In genomic region chr4:24322517-24322916, GRCh38 we compare ENCODE assay signal across 18 cellular contexts.
DNase-seq lines count a peak whose midpoint lies in the region; ATAC-seq and TF ChIP-seq lines count a peak whose summit lies in the region.
"Had no signal": no experiment of that assay in that cellular context is flagged by ENCODE, and none has a peak within 500 bp of the region (broad histone marks: within the 10 kb centered on the region; RNA-seq: fewer than 3 reads in every experiment).

No MANE protein-coding gene starts in this region.

- no peaks in the 10 kb centered on the region; the same call in 1 of the 2 replicates for H3F3A ChIP-seq in GM23338 (replicated peaks; ENCODE audit: low read depth)

- H3K27me3 ChIP-seq in GM23338 (ENCODE audit: insufficient read depth) (no peaks in the 10 kb centered on the region), tibial artery (no peaks in the 10 kb centered on the region)
- H3K27me3 ChIP-seq: colonic mucosa, upper lobe of left lung had no signal

- CTCF ChIA-PET in WTC11 (lab: Charles Lee): interaction anchor here (1.2 to 1.9 kb wide), 3 partner anchors 27 to 390 kb away, joined by 4 to 12 read pairs (median 5); no protein-coding TSS in a partner anchor

- H3K4me2 ChIP-seq in GM23338: peak overlapping the region; percentile 72
- H3K4me2 ChIP-seq: PC-9 had no signal

- H3K27ac ChIP-seq in GM23338 (ENCODE audit: low read depth): peak overlapping the region; percentile 96
- no peak overlapping the region for H3K27ac ChIP-seq in tibial artery
- H3K27ac ChIP-seq: colonic mucosa, lower lobe of right lung, PC-9, upper lobe of left lung had no signal

- H3K27ac Mint-ChIP-seq in GM23338 (peak overlapping the region; percentile 60), WTC11 (peak overlapping the region; percentile 97)
- H3K27ac Mint-ChIP-seq: natural killer cell treated with Interleukin-12 subunit alpha and Interleukin-12 subunit beta and Interleukin-15 and Interleukin-18, amount 100 ng/mL, for 72 hours had no signal

- H2AFZ ChIP-seq in GM23338: no peak overlapping the region
- H2AFZ ChIP-seq: PC-9 had no signal

- H3K4me1 Mint-ChIP-seq in GM23338 (peaks cover 90% of the 10 kb centered on the region), WTC11 (peaks cover 81% of the 10 kb centered on the region)

- DNase-seq in GM23338 (ENCODE audit: low spot score) (no peak), WTC11 (ENCODE audit: low spot score) (no peak), fibroblast of peridontal ligament (ENCODE audit: extremely low read depth) (peak; percentile 4), renal cortical epithelial cell (ENCODE audit: low read depth) (peak; percentile 26), left colon (no peak), tibial artery (no peak)
- DNase-seq: activated CD4-positive, alpha-beta T cell treated with anti-CD3 and anti-CD28 coated beads, Interleukin-2, amount 50 U/mL, for 48 hours; colonic mucosa; DMS 273 treated with DMSO at 0.1 percent for 48 hours; H7; lower lobe of right lung; NCI-H1436 treated with DMSO at 0.1 percent for 48 hours; PC-9; stimulated activated CD4-positive, alpha-beta T cell treated with anti-CD3 and anti-CD28 coated beads, Interleukin-4, amount 100 ng/mL, for 1 hour; upper lobe of left lung had no signal

- intact Hi-C loops in left colon (cut with DNase I, micrococcal nuclease) (no loop called here), tibial artery (cut with DNase I; ENCODE audit: low total_unique reads) (no loop called here)

- H3K27me3 Mint-ChIP-seq in GM23338 (ENCODE audit: insufficient read depth, low read depth, poor library complexity) (peaks cover 14% of the 10 kb centered on the region), WTC11 (ENCODE audit: low read depth) (no peaks in the 10 kb centered on the region; the same call in 1 of the 2 replicates)
- H3K27me3 Mint-ChIP-seq: natural killer cell treated with Interleukin-12 subunit alpha and Interleukin-12 subunit beta and Interleukin-15 and Interleukin-18, amount 100 ng/mL, for 72 hours had no signal

- H3K9me3 ChIP-seq in tibial artery: no peaks in the 10 kb centered on the region
- H3K9me3 ChIP-seq: colonic mucosa, lower lobe of right lung, upper lobe of left lung had no signal

- H3K4me3 ChIP-seq in GM23338 (peak overlapping the region; percentile 65), tibial artery (no peak overlapping the region)
- H3K4me3 ChIP-seq: colonic mucosa, lower lobe of right lung, PC-9, upper lobe of left lung had no signal

- H3K36me3 Mint-ChIP-seq in GM23338 (ENCODE audit: low read depth) (peaks cover 8% of the 10 kb centered on the region; the same call in 2 of the 3 replicates), WTC11 (peaks cover 34% of the 10 kb centered on the region)
- H3K36me3 Mint-ChIP-seq: natural killer cell treated with Interleukin-12 subunit alpha and Interleukin-12 subunit beta and Interleukin-15 and Interleukin-18, amount 100 ng/mL, for 72 hours had no signal

- peaks cover 42% of the 10 kb centered on the region for H3K79me2 ChIP-seq in GM23338 (replicated peaks; ENCODE audit: insufficient read depth)

- ATAC-seq in GM23338 (peak; percentile 45), WTC11 (peak; percentile 16; the same call in 1 of the 2 replicates), GM21447 (IDR thresholded peaks at IDR 0.05; ENCODE audit: unreplicated experiment) (no peak), GM18868 (IDR thresholded peaks at IDR 0.05; ENCODE audit: unreplicated experiment) (no peak), left colon (no peak)
- ATAC-seq: lower lobe of right lung; natural killer cell treated with Interleukin-12 subunit alpha and Interleukin-12 subunit beta and Interleukin-15 and Interleukin-18, amount 100 ng/mL, for 72 hours had no signal

- H3K9me2 ChIP-seq in GM23338 (ENCODE audit: insufficient read depth): no peaks in the 10 kb centered on the region

- H3K9me3 Mint-ChIP-seq in GM23338 (no peaks in the 10 kb centered on the region), WTC11 (no peaks in the 10 kb centered on the region)

- TF ChIP-seq CTCF in GM23338 (conservative IDR thresholded peaks at IDR 0.05; ENCODE audit: low read depth in 2 of 2) (no peak), WTC11 (IDR thresholded peaks at IDR 0.05) (no peak), tibial artery (IDR thresholded peaks at IDR 0.05) (no peak)

- no peaks in the 10 kb centered on the region for H3K36me3 ChIP-seq in GM23338 (ENCODE audit: insufficient read depth)
- H3K36me3 ChIP-seq in tibial artery: no peaks in the 10 kb centered on the region
- H3K36me3 ChIP-seq: colonic mucosa, lower lobe of right lung, upper lobe of left lung had no signal

- peaks cover 56% of the 10 kb centered on the region for H3K4me1 ChIP-seq in GM23338 (ENCODE audit: insufficient read depth)
- no peaks in the 10 kb centered on the region for H3K4me1 ChIP-seq in tibial artery
- H3K4me1 ChIP-seq: colonic mucosa, lower lobe of right lung, upper lobe of left lung had no signal

- H3K4me3 Mint-ChIP-seq in GM23338 (peak overlapping the region; percentile 59; the same call in 2 of the 3 replicates), WTC11 (peak overlapping the region; percentile 99)
- H3K4me3 Mint-ChIP-seq: natural killer cell treated with Interleukin-12 subunit alpha and Interleukin-12 subunit beta and Interleukin-15 and Interleukin-18, amount 100 ng/mL, for 72 hours had no signal

- POLR2A ChIA-PET in WTC11 (lab: Charles Lee): no interaction called here

- no peaks in the 10 kb centered on the region for H4K20me1 ChIP-seq in GM23338 (replicated peaks; ENCODE audit: insufficient read depth)

TF ChIP-seq in GM23338, 12 proteins besides CTCF, POLR2A, EP300 and RAD21 (continues in another document):
- no peak for TF ChIP-seq REST (IDR thresholded peaks at IDR 0.05; ENCODE audit: unreplicated experiment)
- no peak for TF ChIP-seq STAT1 (IDR thresholded peaks at IDR 0.05; ENCODE audit: unreplicated experiment)

TF ChIP-seq in WTC11, 78 proteins besides CTCF, POLR2A, EP300 and RAD21:
- TF ChIP-seq FOXK1 (CRISPR knock-in tag; IDR thresholded peaks at IDR 0.05) (no peak), MYBL2 (CRISPR knock-in tag; IDR thresholded peaks at IDR 0.05) (no peak), ZBTB21 (CRISPR knock-in tag; IDR thresholded peaks at IDR 0.05; ENCODE audit: borderline replicate concordance) (no peak), NFATC4 (CRISPR knock-in tag; IDR thresholded peaks at IDR 0.05) (no peak)
- TF ChIP-seq, protein P1, sequence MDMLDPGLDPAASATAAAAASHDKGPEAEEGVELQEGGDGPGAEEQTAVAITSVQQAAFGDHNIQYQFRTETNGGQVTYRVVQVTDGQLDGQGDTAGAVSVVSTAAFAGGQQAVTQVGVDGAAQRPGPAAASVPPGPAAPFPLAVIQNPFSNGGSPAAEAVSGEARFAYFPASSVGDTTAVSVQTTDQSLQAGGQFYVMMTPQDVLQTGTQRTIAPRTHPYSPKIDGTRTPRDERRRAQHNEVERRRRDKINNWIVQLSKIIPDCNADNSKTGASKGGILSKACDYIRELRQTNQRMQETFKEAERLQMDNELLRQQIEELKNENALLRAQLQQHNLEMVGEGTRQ (CRISPR knock-in tag; IDR thresholded peaks at IDR 0.05): no peak

Comparison
In these comparisons a context has a peak if more than half of its experiments do, and no peak if none do; other contexts are left out.
1. ATAC-seq: peak in GM23338 (single experiment) and WTC11 (single experiment); none in GM21447 (single experiment), GM18868 (single experiment) and left colon (single experiment).
2. DNase-seq: peak in fibroblast of peridontal ligament (single experiment) and renal cortical epithelial cell (single experiment); none in GM23338 (single experiment), WTC11 (single experiment), left colon (0 of 2) and tibial artery (0 of 2).